Comparison of ENCODE assay signal across 27 cellular contexts in genomic region chr17:80653856-80654255, GRCh38.
DNase-seq lines count a peak whose midpoint lies in the region; ATAC-seq, FAIRE-seq and TF ChIP-seq lines count a peak whose summit lies in the region.
"Had no signal": no experiment of that assay in that cellular context is flagged by ENCODE, and none has a peak within 500 bp of the region (broad histone marks: within the 10 kb centered on the region; RNA-seq: fewer than 3 reads in every experiment).

No MANE protein-coding gene starts in this region.

- H2BK15ac ChIP-seq in IMR-90 (ENCODE audit: low read depth, low read length): no peak overlapping the region

- no TSS peak for BruUV-seq in IMR-90 (replicated peaks; lab: Mats Ljungman, UMichigan)

- no peak overlapping the region for H3K14ac ChIP-seq in IMR-90 (replicated peaks; ENCODE audit: low read depth, low read length)

- no peak overlapping the region for H2BK20ac ChIP-seq in IMR-90 (ENCODE audit: low read depth, low read length)

- no peak overlapping the region for H4K91ac ChIP-seq in IMR-90 (ENCODE audit: insufficient read depth, low read depth, low read length)

- H3K56ac ChIP-seq in IMR-90 (ENCODE audit: extremely low read depth, insufficient read depth, low read length): no peak overlapping the region

- H3K18ac ChIP-seq in IMR-90 (ENCODE audit: low read depth, low read length): no peak overlapping the region

- no peak overlapping the region for H2BK120ac ChIP-seq in IMR-90 (ENCODE audit: low read depth, low read length)

- POLR2A ChIA-PET in IMR-90 (lab: Charles Lee; ENCODE audit: unreplicated experiment): no interaction called here

- peak; percentile 16 for DNase-seq in activated T-cell treated with anti-CD3 and anti-CD28 coated beads, Interleukin-2, amount 50 U/mL, for 24 hours
- no peak for DNase-seq in activated T-cell treated with anti-CD3 and anti-CD28 coated beads for 4 hours
- DNase-seq in IMR-90: no peak
- peak in 1 of 2 donors; percentile 28 for DNase-seq in left colon
- peak; percentile 71 for DNase-seq in small intestine
- DNase-seq in stimulated activated naive CD8-positive, alpha-beta T cell treated with anti-CD3 and anti-CD28 coated beads, Interleukin-15, Interleukin-2, amounts not matched to agents 100 U/mL and 50 U/mL, for 24 hours: no peak
- no peak for DNase-seq in NCI-H345 treated with DMSO at 0.1 percent for 48 hours (lab: John Stamatoyannopoulos, UW; ENCODE audit: unreplicated experiment)
- DNase-seq: 8988T, ACHN, BE2C, DMS153, GOT3, HCEC 1CT, NCI-H1092, NCI-H1417 treated with DMSO at 0.1 percent for 48 hours, NCI-H1694 treated with DMSO at 0.1 percent for 48 hours, NCI-H2081, NCI-H2227 treated with DMSO at 0.1 percent for 48 hours, NCI-H510A, NCI-H69, SHP77 treated with DMSO at 0.1 percent for 48 hours had no signal

- H4K20me1 ChIP-seq in IMR-90 (ENCODE audit: insufficient read depth, low read length): no peaks in the 10 kb centered on the region

- no peak for TF ChIP-seq CTCF in IMR-90 (conservative IDR thresholded peaks at IDR 0.05; ENCODE audit: low read depth, low read length)

- H3K4me1 ChIP-seq in IMR-90 (ENCODE audit: control insufficient read depth, insufficient read depth, low read length) (peaks cover 9% of the 10 kb centered on the region), small intestine (ENCODE audit: control insufficient read depth in 2 of 2, insufficient read depth in 1 of 2, low read depth in 1 of 2, low read length in 1 of 2) (no peaks in the 10 kb centered on the region)

- H3K4me3 ChIP-seq in IMR-90 (ENCODE audit: insufficient read depth, low read depth, low read length) (no peak overlapping the region), small intestine (ENCODE audit: low read depth in 1 of 2, low read length in 2 of 2) (no peak overlapping the region)
- H3K4me3 ChIP-seq: Peyer's patch had no signal

- H3K36me3 ChIP-seq in IMR-90 (ENCODE audit: control insufficient read depth, insufficient read depth, low read length): no peaks in the 10 kb centered on the region
- no peaks in the 10 kb centered on the region for H3K36me3 ChIP-seq in small intestine (ENCODE audit: control insufficient read depth in 2 of 2, insufficient read depth in 2 of 2, low read length in 2 of 2)
- H3K36me3 ChIP-seq: BE2C, Peyer's patch had no signal

- intact Hi-C loops in IMR-90 (cut with micrococcal nuclease) (no loop called here), left colon (cut with DNase I, micrococcal nuclease) (no loop called here)

- H3K9me1 ChIP-seq in IMR-90 (ENCODE audit: insufficient read depth, low read length): peaks cover 22% of the 10 kb centered on the region

- no peak overlapping the region for H3K4me2 ChIP-seq in IMR-90 (ENCODE audit: low read depth, low read length)
- H3K4me2 ChIP-seq: KMS-11 had no signal

- dilution Hi-C loops in IMR-90 (cut with HindIII; ENCODE audit: low sequenced_read_pairs, unreplicated experiment): no loop called here

- H3K9me3 Mint-ChIP-seq in activated T-cell treated with anti-CD3 and anti-CD28 coated beads, Interleukin-2, amount 50 U/mL, for 24 hours: peaks cover 25% of the 10 kb centered on the region

- no peak for TF ChIP-seq POLR2A in IMR-90 (IDR thresholded peaks at IDR 0.05; ENCODE audit: low read depth, low read length)

- no peak overlapping the region for H2BK5ac ChIP-seq in IMR-90 (ENCODE audit: low read depth, low read length, poor library complexity, severe bottlenecking)

- H4K8ac ChIP-seq in IMR-90 (ENCODE audit: low read depth in 2 of 2, low read length in 2 of 2): no peak overlapping the region

- no peak overlapping the region for H4K5ac ChIP-seq in IMR-90 (ENCODE audit: low read depth, low read length)

- H3K27ac ChIP-seq in IMR-90 (ENCODE audit: insufficient read depth, low read length) (no peak overlapping the region), small intestine (ENCODE audit: low read depth in 1 of 2, low read length in 1 of 2) (no peak overlapping the region)
- H3K27ac ChIP-seq: KMS-11, Peyer's patch had no signal

- TF ChIP-seq RAD21 in IMR-90 (IDR thresholded peaks at IDR 0.05; ENCODE audit: low read length): no peak

- H3K4ac ChIP-seq in IMR-90 (ENCODE audit: low read depth, low read length): no peak overlapping the region

- H3K4me1 Mint-ChIP-seq in activated T-cell treated with anti-CD3 and anti-CD28 coated beads, Interleukin-2, amount 50 U/mL, for 24 hours (ENCODE audit: low read depth): peaks cover 58% of the 10 kb centered on the region

- H3K4me3 Mint-ChIP-seq in activated T-cell treated with anti-CD3 and anti-CD28 coated beads, Interleukin-2, amount 50 U/mL, for 24 hours: no peak overlapping the region
- H3K4me3 Mint-ChIP-seq: CD14-positive monocyte had no signal

- no peak overlapping the region for H3K23ac ChIP-seq in IMR-90 (ENCODE audit: low read depth, low read length)

- H3K36me3 Mint-ChIP-seq in activated T-cell treated with anti-CD3 and anti-CD28 coated beads, Interleukin-2, amount 50 U/mL, for 24 hours (ENCODE audit: low read depth): peaks cover 51% of the 10 kb centered on the region

- peak overlapping the region; percentile 2 for H3K27ac Mint-ChIP-seq in activated T-cell treated with anti-CD3 and anti-CD28 coated beads, Interleukin-2, amount 50 U/mL, for 24 hours
- H3K27ac Mint-ChIP-seq: CD14-positive monocyte, IgD-negative memory B cell had no signal

- H3K27me3 ChIP-seq in IMR-90 (ENCODE audit: control insufficient read depth, insufficient read depth, low read length) (no peaks in the 10 kb centered on the region), small intestine (ENCODE audit: control insufficient read depth in 2 of 2, insufficient read depth in 2 of 2, low read length in 2 of 2) (no peaks in the 10 kb centered on the region)
- H3K27me3 ChIP-seq: BE2C, Peyer's patch had no signal

- in situ Hi-C loops in IMR-90 (cut with MboI; ENCODE audit: low sequenced_read_pairs): no loop called here

- no peak for FAIRE-seq in small intestine (lab: Jason Lieb, UNC)
- FAIRE-seq: GM18507 had no signal

- CTCF ChIA-PET in IMR-90 (lab: Yijun Ruan, JAX): no interaction called here

- no peak overlapping the region for H2AFZ ChIP-seq in IMR-90 (replicated peaks; ENCODE audit: low read length, poor library complexity)

- H3K9ac ChIP-seq in IMR-90 (ENCODE audit: low read depth, low read length): no peak overlapping the region
- H3K9ac ChIP-seq: KMS-11 had no signal

- H2AK5ac ChIP-seq in IMR-90 (ENCODE audit: low read depth, low read length): peak overlapping the region; percentile 18; the same call in 1 of the 2 replicates

- H3K79me1 ChIP-seq in IMR-90 (ENCODE audit: low read depth in 1 of 2, low read length in 2 of 2): peaks cover 56 to 73% of the 10 kb centered on the region in 2 experiments

- H3K9me3 ChIP-seq in IMR-90 (ENCODE audit: control insufficient read depth, insufficient read depth, low read length) (peaks cover 6% of the 10 kb centered on the region), small intestine (ENCODE audit: control insufficient read depth, low read depth) (no peaks in the 10 kb centered on the region)
- H3K9me3 ChIP-seq: Peyer's patch had no signal

- ATAC-seq in IMR-90 (ENCODE audit: low read depth): no peak
- peak; percentile 96 for ATAC-seq in left colon
- ATAC-seq in stimulated activated naive CD8-positive, alpha-beta T cell treated with anti-CD3 and anti-CD28 coated beads, Interleukin-15, Interleukin-2, amounts not matched to agents 100 U/mL and 50 U/mL, for 24 hours: no peak
- no peak for ATAC-seq in HG03196 (IDR thresholded peaks at IDR 0.05; ENCODE audit: unreplicated experiment)

- 100% methylated on average over 1 of the region's 6 CpGs; no CpG with 5 or more reads in 1 of the 2 experiments for WGBS in IMR-90 (ENCODE audit: extremely low coverage in 2 of 2, insufficient read length in 1 of 2), 2 experiments
- WGBS in small intestine, 3 donors: 22 to 76% (median 53%) methylated on average over 5 to 6 of the region's 6 CpGs

- no peak overlapping the region for H2AK9ac ChIP-seq in IMR-90 (replicated peaks; ENCODE audit: low read depth, low read length, poor library complexity)

- H3K27me3 Mint-ChIP-seq in activated T-cell treated with anti-CD3 and anti-CD28 coated beads, Interleukin-2, amount 50 U/mL, for 24 hours: no peaks in the 10 kb centered on the region
- H3K27me3 Mint-ChIP-seq: IgD-negative memory B cell had no signal

TF ChIP-seq in IMR-90, 13 proteins besides CTCF, POLR2A, EP300 and RAD21:
- TF ChIP-seq CHD1 (IDR thresholded peaks at IDR 0.05; ENCODE audit: low read depth, low read length) (no peak), CEBPB (IDR thresholded peaks at IDR 0.05; ENCODE audit: low read depth, low read length) (no peak), RFX5 (IDR thresholded peaks at IDR 0.05; ENCODE audit: low read depth, low read length) (no peak), MXI1 (IDR thresholded peaks at IDR 0.05; ENCODE audit: borderline replicate concordance, low read depth, low read length) (no peak), SMC3 (IDR thresholded peaks at IDR 0.05; ENCODE audit: low read depth, low read length) (no peak), BHLHE40 (IDR thresholded peaks at IDR 0.05; ENCODE audit: low read depth, low read length) (no peak)

Comparison
In these comparisons a context has a peak if more than half of its experiments do, and no peak if none do; other contexts are left out.
1. DNase-seq: peak in activated T-cell treated with anti-CD3 and anti-CD28 coated beads, Interleukin-2, amount 50 U/mL, for 24 hours (single experiment) and small intestine (single experiment); none in activated T-cell treated with anti-CD3 and anti-CD28 coated beads for 4 hours (single experiment), IMR-90 (single experiment), stimulated activated naive CD8-positive, alpha-beta T cell treated with anti-CD3 and anti-CD28 coated beads, Interleukin-15, Interleukin-2, amounts not matched to agents 100 U/mL and 50 U/mL, for 24 hours (single experiment) and NCI-H345 treated with DMSO at 0.1 percent for 48 hours (single experiment).